Comparison of ENCODE assay signal across 1 cellular context in genomic region chr10:12844796-12845524, GRCh38.
TF ChIP-seq lines count a peak whose summit lies in the region.

No MANE protein-coding gene starts in this region.

TF ChIP-seq in HEK293, 187 proteins besides CTCF, POLR2A, EP300 and RAD21 (continued from another document):
- no peak for TF ChIP-seq PRDM4 (tag by site-specific recombination; IDR thresholded peaks at IDR 0.05)
- TF ChIP-seq ZNF292 (tag by site-specific recombination; IDR thresholded peaks at IDR 0.05; ENCODE audit: borderline replicate concordance, low read depth), result no peak
- TF ChIP-seq KLF10 (tag by site-specific recombination; IDR thresholded peaks at IDR 0.05), result no peak
- no peak for TF ChIP-seq EGR2 (tag by site-specific recombination; IDR thresholded peaks at IDR 0.05; ENCODE audit: low read depth)
- no peak for TF ChIP-seq ZNF645 (tag by site-specific recombination; IDR thresholded peaks at IDR 0.05)
- no peak for TF ChIP-seq PATZ1 (tag by site-specific recombination; IDR thresholded peaks at IDR 0.05)
- TF ChIP-seq ZNF19 (tag by site-specific recombination; IDR thresholded peaks at IDR 0.05; ENCODE audit: low read depth), result no peak
- TF ChIP-seq ZNF544 (tag by site-specific recombination; IDR thresholded peaks at IDR 0.05), result no peak
- peak; percentile 54; the same call in 1 of the 2 replicates for TF ChIP-seq PRDM6 (tag by site-specific recombination; IDR thresholded peaks at IDR 0.05)
- TF ChIP-seq PRDM1 (tag by site-specific recombination; IDR thresholded peaks at IDR 0.05), result no peak
- no peak for TF ChIP-seq ZNF501 (tag by site-specific recombination; IDR thresholded peaks at IDR 0.05)
- TF ChIP-seq HOXC10 (CRISPR knock-in tag; IDR thresholded peaks at IDR 0.05), result no peak
- TF ChIP-seq HOXA7 (CRISPR knock-in tag; IDR thresholded peaks at IDR 0.05; ENCODE audit: borderline replicate concordance), result no peak
- 0 out of 2 replicates have a peak, but pooled peaks have one; percentile 50 for TF ChIP-seq PRDM10 (tag by site-specific recombination; IDR thresholded peaks at IDR 0.05)
- TF ChIP-seq ZNF596 (tag by site-specific recombination; IDR thresholded peaks at IDR 0.05), result no peak
- TF ChIP-seq ZNF350 (tag by site-specific recombination; IDR thresholded peaks at IDR 0.05), result no peak
- 0 out of 2 replicates have a peak, but pooled peaks have one; percentile 26 for TF ChIP-seq ZEB2 (tag by site-specific recombination; IDR thresholded peaks at IDR 0.05)
- no peak for TF ChIP-seq ZNF777 (tag by site-specific recombination; IDR thresholded peaks at IDR 0.05; ENCODE audit: borderline replicate concordance)
- no peak for TF ChIP-seq ZNF529 (tag by site-specific recombination; IDR thresholded peaks at IDR 0.05; ENCODE audit: insufficient replicate concordance)
- no peak for TF ChIP-seq ZNF518A (tag by site-specific recombination; conservative IDR thresholded peaks at IDR 0.05; ENCODE audit: low read depth)
- TF ChIP-seq ZNF423 (tag by site-specific recombination; IDR thresholded peaks at IDR 0.05), result no peak
- TF ChIP-seq PRDM2 (tag by site-specific recombination; IDR thresholded peaks at IDR 0.05; ENCODE audit: borderline replicate concordance), result no peak
- TF ChIP-seq KLF17 (tag by site-specific recombination; IDR thresholded peaks at IDR 0.05), result no peak
- TF ChIP-seq ZNF341 (tag by site-specific recombination; IDR thresholded peaks at IDR 0.05; ENCODE audit: low read depth), result no peak
- TF ChIP-seq MEIS1 (CRISPR knock-in tag; IDR thresholded peaks at IDR 0.05; ENCODE audit: borderline replicate concordance), result peak; percentile 47; the same call in 1 of the 2 replicates
- no peak for TF ChIP-seq ZNF16 (tag by site-specific recombination; IDR thresholded peaks at IDR 0.05; ENCODE audit: low read depth)
- TF ChIP-seq KLF8 (tag by site-specific recombination; IDR thresholded peaks at IDR 0.05), result no peak
- TF ChIP-seq ZNF600 (tag by site-specific recombination; IDR thresholded peaks at IDR 0.05), result 0 out of 2 replicates have a peak, but pooled peaks have one; percentile 16
- TF ChIP-seq FEZF1 (tag by site-specific recombination; IDR thresholded peaks at IDR 0.05), result peak; percentile 82
- no peak for TF ChIP-seq ZNF670 (tag by site-specific recombination; IDR thresholded peaks at IDR 0.05; ENCODE audit: low read depth)
- no peak for TF ChIP-seq ZNF473 (tag by site-specific recombination; IDR thresholded peaks at IDR 0.05)
